Comparison of ENCODE assay signal across 26 cellular contexts in the genomic region with DNA sequence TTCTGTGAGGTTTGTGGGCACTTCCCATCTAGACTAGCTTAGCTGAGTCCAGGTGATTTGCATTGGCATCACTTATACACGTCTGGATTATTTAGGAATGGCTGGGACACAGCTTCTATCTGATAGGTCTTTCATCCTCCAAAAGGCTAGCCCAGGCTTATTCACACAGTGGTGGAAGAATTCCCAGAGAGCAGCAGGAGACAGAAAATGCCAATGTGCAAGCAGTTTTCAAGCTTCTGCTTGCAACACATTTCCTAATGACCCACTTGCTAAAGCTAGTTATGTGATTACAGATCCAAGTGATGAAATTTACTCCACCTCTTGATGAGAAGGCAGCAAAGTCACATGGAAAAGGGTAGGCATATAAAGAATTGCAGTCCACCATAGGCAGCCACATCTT.
"Had no signal": no experiment of that assay in that cellular context is flagged by ENCODE, and none has a peak within 500 bp of the region (broad histone marks: within the 10 kb centered on the region; RNA-seq: fewer than 3 reads in every experiment).

No MANE protein-coding gene starts in this region.

- H3K36me3 Mint-ChIP-seq: activated naive CD8-positive, alpha-beta T cell; stimulated activated effector memory CD8-positive, alpha-beta T cell treated with anti-CD3 and anti-CD28 coated beads, Interleukin-12 subunit alpha, Interleukin-12 subunit beta, amount 100 ng/mL, for 72 hours had no signal

- H3K4me3 ChIP-seq: adrenal gland, esophagus muscularis mucosa, hepatocyte, pancreas, right lobe of liver, skin epidermis, tibial artery had no signal

- H3K27ac Mint-ChIP-seq: activated B cell treated with CpG ODN at 0.5 μM for 24 hours; activated CD4-positive, alpha-beta T cell treated with anti-CD3 and anti-CD28 coated beads for 36 hours; activated naive CD8-positive, alpha-beta T cell; activated T-cell treated with anti-CD3 and anti-CD28 coated beads, Interleukin-2, amount 50 U/mL, for 24 hours; activated T-helper 2 cell treated with anti-CD3 and anti-CD28 coated beads, Interferon-gamma antibody, Interleukin-2, Interleukin-4, amounts not matched to agents 10 μg/mL and 5 μg/mL and 100 μg/mL, durations not matched to agents 14 hours and 24 hours and 36 hours; nephron; stimulated activated effector memory CD8-positive, alpha-beta T cell treated with anti-CD3 and anti-CD28 coated beads, Interleukin-12 subunit alpha, Interleukin-12 subunit beta, amount 100 ng/mL, for 72 hours; stimulated activated naive CD8-positive, alpha-beta T cell treated with anti-CD3 and anti-CD28 coated beads, Interleukin-15, amount 100 ng/mL, for 72 hours; T-helper 1 cell treated with Interleukin-12 subunit alpha and Interleukin-12 subunit beta and Interleukin-4 antibody, amounts not matched to agents 30 μg/mL and 1 μg/mL, for 36 hours had no signal

- DNase-seq: activated B cell treated with CpG ODN at 0.5 μM for 24 hours; activated CD4-positive, alpha-beta T cell treated with anti-CD3 and anti-CD28 coated beads for 36 hours; activated CD4-positive, alpha-beta T cell treated with anti-CD3 and anti-CD28 coated beads, Interleukin-2, amount 50 U/mL, for 4 hours; activated CD8-positive, alpha-beta memory T cell treated with anti-CD3 and anti-CD28 coated beads for 24 hours; activated CD8-positive, alpha-beta memory T cell treated with anti-CD3 and anti-CD28 coated beads, Interleukin-2, amount 50 U/mL, for 4 hours; activated naive CD4-positive, alpha-beta T cell; activated T-cell treated with anti-CD3 and anti-CD28 coated beads, Interleukin-2, amount 50 U/mL, for 24 hours; adrenal gland; dermis blood vessel endothelial cell; effector CD8-positive, alpha-beta T cell; left ventricle myocardium superior; pancreas; right lobe of liver; stimulated activated CD4-positive, alpha-beta T cell treated with anti-CD3 and anti-CD28 coated beads, Interleukin-1b, Interleukin-23, amount 100 ng/mL, for 48 hours; stimulated activated naive CD8-positive, alpha-beta T cell treated with anti-CD3 and anti-CD28 coated beads, Interleukin-15, amount 100 ng/mL, for 72 hours; T1000; tibial artery had no signal

- H3K4me3 Mint-ChIP-seq: activated B cell treated with CpG ODN at 0.5 μM for 24 hours; activated CD4-positive, alpha-beta T cell treated with anti-CD3 and anti-CD28 coated beads for 36 hours; activated naive CD8-positive, alpha-beta T cell; activated T-cell treated with anti-CD3 and anti-CD28 coated beads, Interleukin-2, amount 50 U/mL, for 24 hours; nephron; stimulated activated effector memory CD8-positive, alpha-beta T cell treated with anti-CD3 and anti-CD28 coated beads, Interleukin-12 subunit alpha, Interleukin-12 subunit beta, amount 100 ng/mL, for 72 hours; stimulated activated naive CD8-positive, alpha-beta T cell treated with anti-CD3 and anti-CD28 coated beads, Interleukin-15, amount 100 ng/mL, for 72 hours; T-helper 1 cell treated with Interleukin-12 subunit alpha and Interleukin-12 subunit beta and Interleukin-4 antibody, amounts not matched to agents 30 μg/mL and 1 μg/mL, for 36 hours had no signal

- H3K27me3 Mint-ChIP-seq: activated B cell treated with CpG ODN at 0.5 μM for 24 hours had no signal

- H3K27ac ChIP-seq: adrenal gland, esophagus muscularis mucosa, hepatocyte, neutrophil, pancreas, right lobe of liver, tibial artery had no signal

- H3K4me1 ChIP-seq: adrenal gland, esophagus muscularis mucosa, pancreas, right lobe of liver, tibial artery had no signal

- H3K27me3 ChIP-seq: adrenal gland, esophagus muscularis mucosa, hepatocyte, neutrophil, pancreas, right lobe of liver, tibial artery had no signal

- H3K9me3 ChIP-seq: adrenal gland, neutrophil, pancreas, right lobe of liver, tibial artery had no signal

- ATAC-seq: activated CD4-positive, alpha-beta T cell treated with anti-CD3 and anti-CD28 coated beads for 36 hours; left ventricle myocardium superior; pancreas; right lobe of liver; stimulated activated effector memory CD8-positive, alpha-beta T cell treated with anti-CD3 and anti-CD28 coated beads, Interleukin-12 subunit alpha, Interleukin-12 subunit beta, amount 100 ng/mL, for 72 hours; stimulated activated naive CD8-positive, alpha-beta T cell treated with anti-CD3 and anti-CD28 coated beads, Interleukin-15, amount 100 ng/mL, for 72 hours had no signal

- H3K9me3 Mint-ChIP-seq: activated B cell treated with CpG ODN at 0.5 μM for 24 hours had no signal

- H3K36me3 ChIP-seq: adrenal gland, esophagus muscularis mucosa, neutrophil, pancreas, right lobe of liver, tibial artery had no signal

- H3K4me1 Mint-ChIP-seq: nephron had no signal
